28 cellular contexts compared by ENCODE assay signal in the genomic region with DNA sequence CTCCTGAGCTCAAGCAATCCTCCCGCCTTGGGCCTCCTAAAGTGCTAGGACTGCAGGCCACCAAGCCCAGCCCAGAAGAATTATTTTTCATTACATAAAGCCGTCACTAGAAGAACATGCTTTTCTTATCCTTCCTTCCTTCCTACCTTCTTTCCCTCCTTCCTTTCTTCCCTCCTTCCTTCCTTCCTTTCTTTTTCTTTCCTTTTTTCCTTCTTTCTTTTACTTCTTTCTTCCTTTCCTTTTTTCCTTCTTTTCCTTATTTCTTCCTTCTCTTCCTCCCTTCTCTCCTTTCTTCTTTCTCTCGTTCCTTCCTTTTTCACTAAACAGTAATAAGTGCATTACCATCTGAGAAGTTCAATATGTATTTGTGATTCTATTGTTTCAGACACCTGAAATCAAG.
"Had no signal": no experiment of that assay in that cellular context is flagged by ENCODE, and none has a peak within 500 bp of the region (broad histone marks: within the 10 kb centered on the region; RNA-seq: fewer than 3 reads in every experiment).

No MANE protein-coding gene starts in this region.

- H3K9me3 ChIP-seq: colonic mucosa, esophagus squamous epithelium, gastrocnemius medialis, gastroesophageal sphincter, heart left ventricle had no signal

- FAIRE-seq: colon, endometrium, endothelial cell of umbilical vein, frontal cortex had no signal

- H3K4me1 ChIP-seq: colonic mucosa, foreskin keratinocyte, gastrocnemius medialis, gastroesophageal sphincter, heart left ventricle, heart right ventricle had no signal

- DNase-seq: colonic mucosa; cortex of kidney; dermis blood vessel endothelial cell; dorsolateral prefrontal cortex; effector CD4-positive, alpha-beta T cell; effector CD8-positive, alpha-beta T cell; effector memory CD4-positive, alpha-beta T cell; effector memory CD8-positive, alpha-beta T cell; endodermal cell; erythroblast; esophagus squamous epithelium; foreskin fibroblast; foreskin keratinocyte; foreskin melanocyte; gastrocnemius medialis; glutamatergic neuron; head of caudate nucleus; heart left ventricle; heart right ventricle had no signal

- H3K4me3 ChIP-seq: colonic mucosa, coronary artery, dorsolateral prefrontal cortex, esophagus muscularis mucosa, esophagus squamous epithelium, gastrocnemius medialis, gastroesophageal sphincter, heart left ventricle, heart right ventricle had no signal

- H3K36me3 ChIP-seq: colonic mucosa, gastrocnemius medialis had no signal

- H3K27ac ChIP-seq: colonic mucosa, coronary artery, dorsolateral prefrontal cortex, epithelial cell of prostate, esophagus muscularis mucosa, esophagus squamous epithelium, foreskin keratinocyte, gastrocnemius medialis, gastroesophageal sphincter, heart left ventricle, heart right ventricle had no signal

- H3K27me3 ChIP-seq: colonic mucosa, dorsolateral prefrontal cortex, esophagus muscularis mucosa, esophagus squamous epithelium, foreskin keratinocyte, gastrocnemius medialis, gastroesophageal sphincter, heart left ventricle, heart right ventricle had no signal

- ATAC-seq: effector memory CD8-positive, alpha-beta T cell; esophagus mucosa; foreskin keratinocyte; gastrocnemius medialis; gastroesophageal sphincter; heart left ventricle; heart right ventricle had no signal
